26 cellular contexts compared by ENCODE assay signal in the genomic region with DNA sequence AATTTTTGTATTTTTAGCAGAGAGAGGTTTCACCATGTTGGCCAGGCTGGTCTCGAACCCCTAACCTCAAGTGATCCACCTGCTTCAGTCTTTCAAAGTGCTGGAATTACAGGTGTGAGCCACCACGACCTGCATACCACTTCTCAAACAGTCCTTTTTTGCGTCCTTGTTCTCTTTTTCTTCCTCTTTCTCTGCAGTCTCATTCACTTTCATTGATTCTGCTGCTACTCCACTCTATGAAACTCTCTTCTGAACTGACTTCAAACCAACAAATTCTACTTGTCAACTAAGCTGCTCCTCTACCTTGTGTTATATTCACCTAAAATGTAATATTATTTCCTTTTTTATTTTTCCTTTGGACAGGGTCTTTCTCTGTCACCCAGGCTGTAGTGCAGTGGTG. TPM values are rescaled to one million over a fixed set of nuclear protein-coding genes. Genes with fewer than 3 reads are reported as not detected.
A peak's percentile ranks its signal among the peaks of the same experiment; 100 is the strongest.
DNase-seq lines count a peak whose midpoint lies in the region; ATAC-seq and TF ChIP-seq lines count a peak whose summit lies in the region.
"Had no signal": no experiment of that assay in that cellular context is flagged by ENCODE, and none has a peak within 500 bp of the region (broad histone marks: within the 10 kb centered on the region; RNA-seq: fewer than 3 reads in every experiment).

No MANE protein-coding gene starts in this region.

- peaks cover 52% of the 10 kb centered on the region for H3K36me3 ChIP-seq in CD4-positive, CD25-positive, alpha-beta regulatory T cell (ENCODE audit: control insufficient read depth, insufficient read depth, low read length)
- peaks cover 11% of the 10 kb centered on the region for H3K36me3 ChIP-seq in CD8-positive, alpha-beta T cell (ENCODE audit: insufficient read depth, low read length)
- H3K36me3 ChIP-seq: colonic mucosa had no signal

- peaks cover 34% of the 10 kb centered on the region for H3K36me3 Mint-ChIP-seq in CD4-positive, CD25-positive, alpha-beta regulatory T cell
- peaks cover 64% of the 10 kb centered on the region for H3K36me3 Mint-ChIP-seq in CD8-positive, alpha-beta T cell
- H3K36me3 Mint-ChIP-seq in activated T-helper 2 cell treated with anti-CD3 and anti-CD28 coated beads, Interferon-gamma antibody, Interleukin-2, Interleukin-4, amounts not matched to agents 10 μg/mL and 5 μg/mL and 100 μg/mL, durations not matched to agents 14 hours and 24 hours and 36 hours (ENCODE audit: low read depth): peaks cover 71% of the 10 kb centered on the region
- peaks cover 0 to 93% (median 5%) of the 10 kb centered on the region in 3 donors for H3K36me3 Mint-ChIP-seq in naive thymus-derived CD8-positive, alpha-beta T cell

- no peaks in the 10 kb centered on the region for H3K9me3 Mint-ChIP-seq in CD4-positive, CD25-positive, alpha-beta regulatory T cell
- no peaks in the 10 kb centered on the region for H3K9me3 Mint-ChIP-seq in CD8-positive, alpha-beta T cell
- H3K9me3 Mint-ChIP-seq in activated T-helper 2 cell treated with anti-CD3 and anti-CD28 coated beads, Interferon-gamma antibody, Interleukin-2, Interleukin-4, amounts not matched to agents 10 μg/mL and 5 μg/mL and 100 μg/mL, durations not matched to agents 14 hours and 24 hours and 36 hours: no peaks in the 10 kb centered on the region
- H3K9me3 Mint-ChIP-seq in naive thymus-derived CD8-positive, alpha-beta T cell: no peaks in the 10 kb centered on the region
- H3K9me3 Mint-ChIP-seq: activated CD8-positive, alpha-beta T cell treated with anti-CD3 and anti-CD28 coated beads for 36 hours; IgD-negative memory B cell had no signal

- H3K27me3 ChIP-seq in CD4-positive, CD25-positive, alpha-beta regulatory T cell (ENCODE audit: control insufficient read depth, insufficient read depth, low read length): no peaks in the 10 kb centered on the region
- H3K27me3 ChIP-seq in CD8-positive, alpha-beta T cell (ENCODE audit: insufficient read depth, low read length): no peaks in the 10 kb centered on the region
- H3K27me3 ChIP-seq: BLaER1 treated with 17β-estradiol and CSF1 and Interleukin-3, amounts not matched to agents 10 nM and 100 nM; colonic mucosa; testis; vagina had no signal

- no peak overlapping the region for H3K27ac ChIP-seq in CD4-positive, CD25-positive, alpha-beta regulatory T cell (ENCODE audit: insufficient read depth, low read length, poor library complexity, severe bottlenecking)
- no peak overlapping the region for H3K27ac ChIP-seq in CD8-positive, alpha-beta T cell (ENCODE audit: low read depth, low read length)
- H3K27ac ChIP-seq: BLaER1 treated with 17β-estradiol and CSF1 and Interleukin-3, amounts not matched to agents 10 nM and 100 nM; colonic mucosa; testis; vagina had no signal

- H3K27me3 Mint-ChIP-seq in CD4-positive, CD25-positive, alpha-beta regulatory T cell: no peaks in the 10 kb centered on the region
- H3K27me3 Mint-ChIP-seq in CD8-positive, alpha-beta T cell (ENCODE audit: low read depth): no peaks in the 10 kb centered on the region
- H3K27me3 Mint-ChIP-seq in activated T-helper 2 cell treated with anti-CD3 and anti-CD28 coated beads, Interferon-gamma antibody, Interleukin-2, Interleukin-4, amounts not matched to agents 10 μg/mL and 5 μg/mL and 100 μg/mL, durations not matched to agents 14 hours and 24 hours and 36 hours (ENCODE audit: low read depth): no peaks in the 10 kb centered on the region
- no peaks in the 10 kb centered on the region for H3K27me3 Mint-ChIP-seq in naive thymus-derived CD8-positive, alpha-beta T cell
- H3K27me3 Mint-ChIP-seq: activated CD8-positive, alpha-beta T cell treated with anti-CD3 and anti-CD28 coated beads for 36 hours; IgD-negative memory B cell had no signal

- TF ChIP-seq CTCF in CD8-positive, alpha-beta T cell (IDR thresholded peaks at IDR 0.05): no peak

- intact Hi-C loops in CD8-positive, alpha-beta T cell (cut with DNase I, micrococcal nuclease): no loop called here
- intact Hi-C loops in activated T-helper 2 cell treated with anti-CD3 and anti-CD28 coated beads, Interferon-gamma antibody, Interleukin-2, Interleukin-4, amounts not matched to agents 10 μg/mL and 5 μg/mL and 100 μg/mL, durations not matched to agents 14 hours and 24 hours and 36 hours (cut with micrococcal nuclease): no loop called here

- H3K27ac Mint-ChIP-seq in CD4-positive, CD25-positive, alpha-beta regulatory T cell: peak overlapping the region in 2 of 3 donors; percentile 43 to 78
- H3K27ac Mint-ChIP-seq in CD8-positive, alpha-beta T cell: peak overlapping the region; percentile 33
- H3K27ac Mint-ChIP-seq in activated T-helper 2 cell treated with anti-CD3 and anti-CD28 coated beads, Interferon-gamma antibody, Interleukin-2, Interleukin-4, amounts not matched to agents 10 μg/mL and 5 μg/mL and 100 μg/mL, durations not matched to agents 14 hours and 24 hours and 36 hours: peak overlapping the region; percentile 13
- peak overlapping the region in 4 of 10 donors; percentile 2 to 63 (median 48) for H3K27ac Mint-ChIP-seq in naive thymus-derived CD8-positive, alpha-beta T cell
- H3K27ac Mint-ChIP-seq: activated CD8-positive, alpha-beta T cell treated with anti-CD3 and anti-CD28 coated beads for 36 hours had no signal

- H3K4me3 ChIP-seq in CD4-positive, CD25-positive, alpha-beta regulatory T cell (ENCODE audit: low read depth, low read length): no peak overlapping the region
- no peak overlapping the region for H3K4me3 ChIP-seq in CD8-positive, alpha-beta T cell (ENCODE audit: low read depth, low read length)
- H3K4me3 ChIP-seq: BLaER1 treated with 17β-estradiol and CSF1 and Interleukin-3, amounts not matched to agents 10 nM and 100 nM; colonic mucosa; testis; vagina had no signal

- no peak for DNase-seq in CD4-positive, CD25-positive, alpha-beta regulatory T cell
- no peak for DNase-seq in CD8-positive, alpha-beta T cell
- no peak for DNase-seq in activated T-helper 2 cell treated with anti-CD3 and anti-CD28 coated beads, Interferon-gamma antibody, Interleukin-2, Interleukin-4, amounts not matched to agents 10 μg/mL and 5 μg/mL and 100 μg/mL, durations not matched to agents 14 hours and 24 hours and 36 hours (ENCODE audit: low spot score)
- no peak for DNase-seq in naive thymus-derived CD8-positive, alpha-beta T cell
- DNase-seq in NCI-H2171 treated with DMSO at 0.1 percent for 48 hours (lab: John Stamatoyannopoulos, UW) (no peak), NCI-H1417 treated with DMSO at 0.1 percent for 48 hours (lab: John Stamatoyannopoulos, UW) (no peak), RPMI8226 (no peak)
- DNase-seq: activated CD8-positive, alpha-beta T cell treated with anti-CD3 and anti-CD28 coated beads for 36 hours; activated naive CD4-positive, alpha-beta T cell treated with Interleukin-2 at 50 U/mL for 16 hours; colonic mucosa; effector memory CD4-positive, alpha-beta T cell; foreskin fibroblast; left colon; NCI-H1048; NCI-H187; NCI-H526; nucleus accumbens; SHP77; stimulated activated naive CD8-positive, alpha-beta T cell treated with anti-CD3 and anti-CD28 coated beads, Interleukin-15, Interleukin-2, amounts not matched to agents 100 U/mL and 50 U/mL, for 24 hours; testis had no signal

- CTCF ChIA-PET in CD8-positive, alpha-beta T cell (lab: Charles Lee): interaction anchor here (7.7 kb wide), 1 partner anchor 28 kb away, joined by 56 read pairs; no protein-coding TSS in a partner anchor

- POLR2A ChIA-PET in CD8-positive, alpha-beta T cell (lab: Charles Lee): no interaction called here
- POLR2A ChIA-PET in naive thymus-derived CD8-positive, alpha-beta T cell (lab: Charles Lee): no interaction called here

- peaks cover 41% of the 10 kb centered on the region for H3K4me1 ChIP-seq in CD4-positive, CD25-positive, alpha-beta regulatory T cell (ENCODE audit: control insufficient read depth, insufficient read depth, low read length, poor library complexity, severe bottlenecking)
- H3K4me1 ChIP-seq in CD8-positive, alpha-beta T cell (ENCODE audit: insufficient read depth, low read length): peaks cover 31% of the 10 kb centered on the region

- peaks cover 27 to 65% (median 41%) of the 10 kb centered on the region in 4 donors for H3K4me1 Mint-ChIP-seq in CD4-positive, CD25-positive, alpha-beta regulatory T cell
- H3K4me1 Mint-ChIP-seq in CD8-positive, alpha-beta T cell (ENCODE audit: low read depth): peaks cover 51% of the 10 kb centered on the region
- peaks cover 31% of the 10 kb centered on the region for H3K4me1 Mint-ChIP-seq in activated T-helper 2 cell treated with anti-CD3 and anti-CD28 coated beads, Interferon-gamma antibody, Interleukin-2, Interleukin-4, amounts not matched to agents 10 μg/mL and 5 μg/mL and 100 μg/mL, durations not matched to agents 14 hours and 24 hours and 36 hours (ENCODE audit: low read depth)
- peaks cover 25 to 67% (median 55%) of the 10 kb centered on the region in 4 donors for H3K4me1 Mint-ChIP-seq in naive thymus-derived CD8-positive, alpha-beta T cell

- H3K4me3 Mint-ChIP-seq in CD4-positive, CD25-positive, alpha-beta regulatory T cell: peak overlapping the region in 2 of 4 donors; percentile 43 to 55
- H3K4me3 Mint-ChIP-seq in CD8-positive, alpha-beta T cell: no peak overlapping the region
- H3K4me3 Mint-ChIP-seq in activated T-helper 2 cell treated with anti-CD3 and anti-CD28 coated beads, Interferon-gamma antibody, Interleukin-2, Interleukin-4, amounts not matched to agents 10 μg/mL and 5 μg/mL and 100 μg/mL, durations not matched to agents 14 hours and 24 hours and 36 hours (ENCODE audit: low read depth): no peak overlapping the region
- H3K4me3 Mint-ChIP-seq in naive thymus-derived CD8-positive, alpha-beta T cell: peak overlapping the region in 6 of 10 donors; percentile 2 to 39 (median 22)
- H3K4me3 Mint-ChIP-seq: activated CD8-positive, alpha-beta T cell treated with anti-CD3 and anti-CD28 coated beads for 36 hours had no signal

- H3K9me3 ChIP-seq in CD4-positive, CD25-positive, alpha-beta regulatory T cell (ENCODE audit: control insufficient read depth in 2 of 2, low read length in 2 of 2): no peaks in the 10 kb centered on the region
- H3K9me3 ChIP-seq in CD8-positive, alpha-beta T cell (ENCODE audit: low read length): no peaks in the 10 kb centered on the region
- H3K9me3 ChIP-seq: BLaER1 treated with 17β-estradiol and CSF1 and Interleukin-3, amounts not matched to agents 10 nM and 100 nM; colonic mucosa; testis; vagina had no signal

- no peak for ATAC-seq in CD4-positive, CD25-positive, alpha-beta regulatory T cell (ENCODE audit: low read depth in 2 of 2)
- ATAC-seq in CD8-positive, alpha-beta T cell: no peak
- no peak for ATAC-seq in naive thymus-derived CD8-positive, alpha-beta T cell
- ATAC-seq in HG03175 (IDR thresholded peaks at IDR 0.05; ENCODE audit: unreplicated experiment): no peak
- ATAC-seq: activated CD4-positive, CD25-positive, alpha-beta regulatory T cell treated with anti-CD3 and anti-CD28 coated beads, Interleukin-2, amount 50 U/mL, for 24 hours; activated CD8-positive, alpha-beta T cell treated with anti-CD3 and anti-CD28 coated beads for 36 hours; esophagus mucosa; left colon; stimulated activated naive CD8-positive, alpha-beta T cell treated with anti-CD3 and anti-CD28 coated beads, Interleukin-15, Interleukin-2, amounts not matched to agents 100 U/mL and 50 U/mL, for 24 hours had no signal

RNA-seq across cellular contexts. Expression of a gene that starts 7.9 kb away (rescaled TPM):
- 125 TPM for total RNA-seq in CD4-positive, CD25-positive, alpha-beta regulatory T cell
- polyA plus RNA-seq in CD4-positive, CD25-positive, alpha-beta regulatory T cell: 10 to 100 TPM; 25.9 to 48.6 (median 37.3) TPM
- total RNA-seq in CD8-positive, alpha-beta T cell: 10 to 100 TPM; 71.8 to 75.2 TPM
- total RNA-seq in activated T-helper 2 cell treated with anti-CD3 and anti-CD28 coated beads, Interferon-gamma antibody, Interleukin-2, Interleukin-4, amounts not matched to agents 10 μg/mL and 5 μg/mL and 100 μg/mL, durations not matched to agents 14 hours and 24 hours and 36 hours: 100.0 and 103 TPM in 2 replicates
- total RNA-seq in naive thymus-derived CD8-positive, alpha-beta T cell: 100 to 1,000 TPM; 118 to 130 TPM
- 10 to 100 TPM; 25.0 to 43.1 (median 42.7) TPM for polyA plus RNA-seq in naive thymus-derived CD8-positive, alpha-beta T cell

RNA-seq across cellular contexts. Expression of a gene that starts 54.8 kb away (rescaled TPM):
- total RNA-seq in CD4-positive, CD25-positive, alpha-beta regulatory T cell: 4.4 TPM
- under 1 TPM in 2 of 4 donors, not detected in 2; 0.19 to 0.29 TPM for polyA plus RNA-seq in CD4-positive, CD25-positive, alpha-beta regulatory T cell
- total RNA-seq in CD8-positive, alpha-beta T cell: 1 to 10 TPM; 2.6 TPM
- total RNA-seq in activated T-helper 2 cell treated with anti-CD3 and anti-CD28 coated beads, Interferon-gamma antibody, Interleukin-2, Interleukin-4, amounts not matched to agents 10 μg/mL and 5 μg/mL and 100 μg/mL, durations not matched to agents 14 hours and 24 hours and 36 hours: 1.1 and 1.2 TPM in 2 replicates
- total RNA-seq in naive thymus-derived CD8-positive, alpha-beta T cell: 1 to 10 TPM; 1.8 to 3.0 TPM
- under 1 TPM in 2 of 3 donors, not detected in 1; 0.23 to 0.76 TPM for polyA plus RNA-seq in naive thymus-derived CD8-positive, alpha-beta T cell

Comparison
In these comparisons a context has a peak if more than half of its experiments do, and no peak if none do; other contexts are left out.
1. H3K4me3 Mint-ChIP-seq: peak in naive thymus-derived CD8-positive, alpha-beta T cell (6 of 10); none in CD8-positive, alpha-beta T cell (single experiment) and activated T-helper 2 cell treated with anti-CD3 and anti-CD28 coated beads, Interferon-gamma antibody, Interleukin-2, Interleukin-4, amounts not matched to agents 10 μg/mL and 5 μg/mL and 100 μg/mL, durations not matched to agents 14 hours and 24 hours and 36 hours (single experiment).